21 cellular contexts compared by ENCODE assay signal in genomic region chr10:77317221-77317620, GRCh38.
A peak's percentile ranks its signal among the peaks of the same experiment; 100 is the strongest.
DNase-seq lines count a peak whose midpoint lies in the region; FAIRE-seq lines count a peak whose summit lies in the region.
"Had no signal": no experiment of that assay in that cellular context is flagged by ENCODE, and none has a peak within 500 bp of the region (broad histone marks: within the 10 kb centered on the region; RNA-seq: fewer than 3 reads in every experiment).

No MANE protein-coding gene starts in this region.

- FAIRE-seq in RCC 7860 (lab: Jason Lieb, UNC): peak; percentile 80
- FAIRE-seq: GM12878, GM19239 had no signal

- in situ Hi-C loops in Caki2 (cut with HindIII; ENCODE audit: low pct_unique_long_range_greater_than_20kb, low sequenced_read_pairs): no loop called here

- no peak overlapping the region for H3K27ac ChIP-seq in caudate nucleus (ENCODE audit: low read depth, low read length)
- H3K27ac ChIP-seq: BLaER1, C4-2B had no signal

- DNase-seq in Caki2 (ENCODE audit: low read depth): peak; percentile 14
- DNase-seq in RCC 7860 (ENCODE audit: low spot score): peak; percentile 34
- peak; percentile 64 for DNase-seq in astrocyte of the hippocampus (ENCODE audit: low read depth, low spot score)
- peak; percentile 45 for DNase-seq in kidney tubule cell (ENCODE audit: low spot score)
- DNase-seq in HuH-7.5 (ENCODE audit: low spot score): no peak
- DNase-seq in caudate nucleus (lab: John Stamatoyannopoulos, UW): no peak
- no peak for DNase-seq in iPS-NIHi11 (ENCODE audit: low spot score)
- no peak for DNase-seq in inferior parietal cortex (ENCODE audit: extremely low spot score)
- DNase-seq: Calu3; CD4-positive, CD25-positive, alpha-beta regulatory T cell; CD8-positive, alpha-beta memory T cell; DMS53; EL; GDM1; GOT3; H7; HCEC 1CT had no signal

Comparison
In these comparisons a context has a peak if more than half of its experiments do, and no peak if none do; other contexts are left out.
1. DNase-seq: peak in Caki2 (single experiment), RCC 7860 (single experiment), astrocyte of the hippocampus (single experiment) and kidney tubule cell (single experiment); none in HuH-7.5 (single experiment), caudate nucleus (0 of 61), iPS-NIHi11 (single experiment) and inferior parietal cortex (single experiment).